ENCODE assay signal across 19 cellular contexts in the genomic region with DNA sequence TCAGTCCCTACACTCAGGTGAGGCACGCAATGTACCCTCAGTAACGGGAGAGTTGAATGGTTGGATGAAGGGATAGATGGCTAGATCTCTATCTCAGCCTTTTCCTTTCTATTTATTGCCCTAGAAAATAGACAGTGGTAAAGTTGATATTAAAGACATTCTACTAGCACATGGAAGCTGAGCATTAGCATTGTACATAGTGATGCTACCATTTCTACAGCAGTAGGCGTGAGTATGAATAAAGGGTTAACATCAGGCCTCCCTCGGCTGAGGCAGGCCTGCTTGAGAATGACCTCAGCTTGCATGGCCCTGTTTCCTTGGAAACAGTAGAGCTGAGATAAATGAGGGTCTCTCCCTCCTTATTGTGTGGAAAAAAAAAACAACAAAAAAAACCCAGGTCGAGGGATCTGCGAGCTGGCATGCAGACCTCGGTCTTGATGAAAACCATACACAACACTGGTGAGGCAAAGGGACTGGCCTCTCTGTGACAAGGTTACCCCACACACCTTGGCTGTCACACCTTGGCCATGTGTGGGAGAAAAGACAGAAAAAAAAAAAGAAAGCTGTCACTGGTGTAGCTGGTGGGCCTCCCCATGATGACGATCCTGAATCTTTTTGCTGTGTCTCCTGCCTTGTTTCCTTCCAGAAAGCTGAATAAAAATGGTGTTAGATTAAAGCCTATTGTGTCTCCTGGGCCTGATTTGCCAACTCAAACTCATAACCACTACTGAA.
A peak's percentile ranks its signal among the peaks of the same experiment; 100 is the strongest.
DNase-seq lines count a peak whose midpoint lies in the region; ATAC-seq, FAIRE-seq and TF ChIP-seq lines count a peak whose summit lies in the region.
"Had no signal": no experiment of that assay in that cellular context is flagged by ENCODE, and none has a peak within 500 bp of the region (broad histone marks: within the 10 kb centered on the region; RNA-seq: fewer than 3 reads in every experiment).

No MANE protein-coding gene starts in this region.

- ATAC-seq in GM19467 (IDR thresholded peaks at IDR 0.05; ENCODE audit: unreplicated experiment), result no peak
- no peak for ATAC-seq in HG02884 (IDR thresholded peaks at IDR 0.05; ENCODE audit: unreplicated experiment)
- no peak for ATAC-seq in HG02981 (IDR thresholded peaks at IDR 0.05; ENCODE audit: unreplicated experiment)
- ATAC-seq in left ventricle myocardium superior, result no peak
- ATAC-seq: Right ventricle myocardium inferior had no signal

- H4K91ac ChIP-seq in H1 (replicated peaks; ENCODE audit: insufficient read length, low read length), result no peak overlapping the region

- no peak overlapping the region for H2BK15ac ChIP-seq in H1 (ENCODE audit: low read length)
- H2BK15ac ChIP-seq in mesendoderm (replicated peaks; ENCODE audit: low read depth), result no peak overlapping the region

- H3K4me1 ChIP-seq in HUES6 (ENCODE audit: control insufficient read depth, insufficient read depth, low read length) (no peaks in the 10 kb centered on the region; the same call in 1 of the 2 replicates), H1 (replicated peaks in 1 of 4; ENCODE audit: control insufficient read depth in 3 of 4, insufficient read depth in 4 of 4, low read length in 3 of 4) (peaks cover 0 to 6% (median 4%) of the 10 kb centered on the region in 4 experiments; a peak in 2 of 7 replicates), mesendoderm (ENCODE audit: control insufficient read depth, low read depth, low read length) (peaks cover 2% of the 10 kb centered on the region)
- H3K4me1 ChIP-seq: SJCRH30 had no signal

- H4K8ac ChIP-seq in H1 (ENCODE audit: extremely low read depth, insufficient read depth, low read length) (no peak overlapping the region), mesendoderm (ENCODE audit: low read depth, low read length) (no peak overlapping the region)

- DNase-seq in ELF-1 (ENCODE audit: low read depth, low spot score), result peak; percentile 40
- peak in 1 of 2 experiments; percentile 43 for DNase-seq in H1 (ENCODE audit: low read depth in 1 of 2, low spot score in 2 of 2)
- DNase-seq in mesendoderm, result peak; percentile 50
- DNase-seq in left ventricle myocardium superior, result no peak
- DNase-seq: Calu3, DMS79 treated with DMSO at 0.1 percent for 48 hours, Karpas-422, NCI-H1092, NCI-H1417 treated with DMSO at 0.1 percent for 48 hours, NCI-H187, NCI-H526 treated with DMSO at 0.1 percent for 48 hours, PC-9, SJCRH30, T-helper 1 cell had no signal

- no peak for TF ChIP-seq EP300 in H1 (IDR thresholded peaks at IDR 0.05; ENCODE audit: borderline replicate concordance in 1 of 2, low read depth in 2 of 2, low read length in 2 of 2)

- no peak for TF ChIP-seq RAD21 in H1 (IDR thresholded peaks at IDR 0.05 in 1 of 2, conservative IDR thresholded peaks at IDR 0.05 in 1 of 2; ENCODE audit: low read depth in 2 of 2, low read length in 2 of 2)

- H2AK5ac ChIP-seq in H1 (ENCODE audit: low read depth, low read length) (no peak overlapping the region), mesendoderm (ENCODE audit: low read length) (no peak overlapping the region)

- no peak overlapping the region for H2BK5ac ChIP-seq in H1 (ENCODE audit: low read depth, low read length)
- H2BK5ac ChIP-seq in mesendoderm (ENCODE audit: low read length), result no peak overlapping the region

- intact Hi-C loops in left ventricle myocardium superior (cut with micrococcal nuclease), result no loop called here

- no peak for TF ChIP-seq CTCF in H1 (IDR thresholded peaks at IDR 0.05; ENCODE audit: control extremely low read depth in 1 of 3, insufficient read depth in 1 of 3, low read depth in 1 of 3, low read length in 3 of 3)

- H3K18ac ChIP-seq in H1 (ENCODE audit: extremely low read depth, low read length), result no peak overlapping the region
- no peak overlapping the region for H3K18ac ChIP-seq in mesendoderm (ENCODE audit: low read length)

- no peak overlapping the region for H2BK20ac ChIP-seq in H1 (ENCODE audit: low read length)

- no peak for TF ChIP-seq POLR2A in H1 (IDR thresholded peaks at IDR 0.05; ENCODE audit: control extremely low read depth in 1 of 2, low read depth in 2 of 2, low read length in 2 of 2)

- WGBS in H1 (ENCODE audit: extremely low coverage in 1 of 2, insufficient coverage in 1 of 2, insufficient read length in 1 of 2, insufficient replicate concordance in 2 of 2, low coverage in 1 of 2, low lambda C conversion rate in 2 of 2, missing lambda C conversion rate in 1 of 2), 2 experiments, result 70% methylated on average over 8 of the region's 8 CpGs; no CpG with 5 or more reads in 1 of the 2 experiments
- no CpG with 5 or more reads among the region's 8 CpGs for WGBS in mesendoderm (ENCODE audit: extremely low coverage, insufficient coverage, low lambda C conversion rate)

- H3K23ac ChIP-seq in H1 (ENCODE audit: insufficient read length) (no peak overlapping the region), mesendoderm (ENCODE audit: low read length) (no peak overlapping the region)

- POLR2A ChIA-PET in H1 (lab: Charles Lee; ENCODE audit: partially characterized antibody), result no interaction called here

- H3K4me3 ChIP-seq in HUES6 (ENCODE audit: low read depth, low read length), result no peak overlapping the region
- H3K4me3 ChIP-seq in H1 (ENCODE audit: extremely low read depth in 1 of 4, insufficient read depth in 2 of 4, low read depth in 3 of 4, low read length in 4 of 4), result no peak overlapping the region
- H3K4me3 ChIP-seq in mesendoderm (ENCODE audit: low read length), result no peak overlapping the region
- H3K4me3 ChIP-seq: PC-9, SJCRH30 had no signal

- H3K4ac ChIP-seq in H1 (replicated peaks; ENCODE audit: insufficient read length, low read depth, low read length), result no peak overlapping the region
- H3K4ac ChIP-seq in mesendoderm (ENCODE audit: low read depth, low read length), result no peak overlapping the region

- no peaks in the 10 kb centered on the region for H3K23me2 ChIP-seq in H1 (ENCODE audit: low read depth, low read length)

- H2AFZ ChIP-seq in H1 (ENCODE audit: low read length), result no peak overlapping the region
- H2AFZ ChIP-seq: PC-9 had no signal

- H3K9me3 ChIP-seq in HUES6 (ENCODE audit: control insufficient read depth, insufficient read depth, low read depth, low read length) (no peaks in the 10 kb centered on the region), H1 (ENCODE audit: insufficient read depth in 2 of 2, low read depth in 1 of 2, low read length in 1 of 2) (no peaks in the 10 kb centered on the region)
- H3K9me3 ChIP-seq: SJCRH30 had no signal

- CTCF ChIA-PET in H1 (lab: Charles Lee; ENCODE audit: partially characterized antibody), result interaction anchor here (0.6 to 1.2 kb wide), 2 partner anchors 16 to 81 kb away, joined by 3 to 4 read pairs; no protein-coding TSS in a partner anchor

- H3K27ac ChIP-seq in HUES6 (ENCODE audit: low read depth, low read length) (no peak overlapping the region), H1 (ENCODE audit: low read depth, low read length) (no peak overlapping the region), mesendoderm (ENCODE audit: low read depth, low read length) (peak overlapping the region; percentile 63)
- H3K27ac ChIP-seq: PC-9, SJCRH30 had no signal

- H3K79me1 ChIP-seq in H1 (ENCODE audit: low read depth, low read length) (no peaks in the 10 kb centered on the region), mesendoderm (ENCODE audit: low read length) (no peaks in the 10 kb centered on the region)

- H3K36me3 ChIP-seq in HUES6 (ENCODE audit: control insufficient read depth, insufficient read depth, low read length) (no peaks in the 10 kb centered on the region), H1 (ENCODE audit: control insufficient read depth in 2 of 4, insufficient read depth in 4 of 4, low read length in 3 of 4) (no peaks in the 10 kb centered on the region), mesendoderm (ENCODE audit: control insufficient read depth, insufficient read depth, low read length) (no peaks in the 10 kb centered on the region)
- H3K36me3 ChIP-seq: SJCRH30 had no signal

- H2BK120ac ChIP-seq in H1 (replicated peaks; ENCODE audit: low read depth, low read length) (no peak overlapping the region), mesendoderm (ENCODE audit: low read depth, low read length) (no peak overlapping the region)

- H3K79me2 ChIP-seq in H1 (ENCODE audit: control insufficient read depth in 1 of 2, insufficient read depth in 2 of 2, low read length in 2 of 2) (no peaks in the 10 kb centered on the region), mesendoderm (ENCODE audit: control insufficient read depth, insufficient read depth, low read length) (no peaks in the 10 kb centered on the region)

- H3K4me2 ChIP-seq in H1 (ENCODE audit: insufficient read depth in 1 of 2, low read depth in 2 of 2, low read length in 2 of 2), result no peak overlapping the region
- no peak overlapping the region for H3K4me2 ChIP-seq in mesendoderm (ENCODE audit: low read length)
- H3K4me2 ChIP-seq: PC-9 had no signal

- H3K9ac ChIP-seq in HUES6 (ENCODE audit: low read length), result peak overlapping the region; percentile 18
- H3K9ac ChIP-seq in H1 (replicated peaks in 1 of 4; ENCODE audit: extremely low read depth in 1 of 4, low read depth in 3 of 4, low read length in 3 of 4), result no peak overlapping the region
- no peak overlapping the region for H3K9ac ChIP-seq in mesendoderm (ENCODE audit: low read length)

- H3K27me3 ChIP-seq in HUES6 (ENCODE audit: control insufficient read depth, insufficient read depth, low read length) (no peaks in the 10 kb centered on the region), H1 (replicated peaks in 1 of 4; ENCODE audit: control insufficient read depth in 3 of 4, extremely low read depth in 1 of 4, insufficient read depth in 3 of 4, low read length in 3 of 4) (no peaks in the 10 kb centered on the region), mesendoderm (ENCODE audit: insufficient read depth, low read length, poor library complexity) (no peaks in the 10 kb centered on the region)
- H3K27me3 ChIP-seq: SJCRH30 had no signal

- H2BK12ac ChIP-seq in H1 (ENCODE audit: low read depth, low read length), result no peak overlapping the region; the same call in 1 of the 2 replicates

- H4K20me1 ChIP-seq in H1 (replicated peaks in 1 of 2; ENCODE audit: control insufficient read depth in 1 of 2, insufficient read depth in 2 of 2, low read length in 2 of 2), result no peaks in the 10 kb centered on the region

- no peak overlapping the region for H4K5ac ChIP-seq in H1 (ENCODE audit: insufficient read length, low read depth, low read length)
- H4K5ac ChIP-seq in mesendoderm (ENCODE audit: low read length), result no peak overlapping the region

- H3K56ac ChIP-seq in H1 (replicated peaks; ENCODE audit: insufficient read length, low read depth, low read length) (no peak overlapping the region), mesendoderm (ENCODE audit: low read length) (no peak overlapping the region)

- peak; percentile 92 for FAIRE-seq in H1 (lab: Jason Lieb, UNC)

- H3K14ac ChIP-seq in H1 (ENCODE audit: insufficient read length), result no peak overlapping the region

TF ChIP-seq in H1, 55 proteins besides CTCF, POLR2A, EP300 and RAD21 (continues in another document):
- TF ChIP-seq NANOG (IDR thresholded peaks at IDR 0.05; ENCODE audit: insufficient read depth, low read depth, low read length, poor library complexity, severe bottlenecking), result no peak
- TF ChIP-seq, protein P1, sequence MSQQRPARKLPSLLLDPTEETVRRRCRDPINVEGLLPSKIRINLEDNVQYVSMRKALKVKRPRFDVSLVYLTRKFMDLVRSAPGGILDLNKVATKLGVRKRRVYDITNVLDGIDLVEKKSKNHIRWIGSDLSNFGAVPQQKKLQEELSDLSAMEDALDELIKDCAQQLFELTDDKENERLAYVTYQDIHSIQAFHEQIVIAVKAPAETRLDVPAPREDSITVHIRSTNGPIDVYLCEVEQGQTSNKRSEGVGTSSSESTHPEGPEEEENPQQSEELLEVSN (IDR thresholded peaks at IDR 0.05), result no peak
